20 cellular contexts compared by ENCODE assay signal in the genomic region with DNA sequence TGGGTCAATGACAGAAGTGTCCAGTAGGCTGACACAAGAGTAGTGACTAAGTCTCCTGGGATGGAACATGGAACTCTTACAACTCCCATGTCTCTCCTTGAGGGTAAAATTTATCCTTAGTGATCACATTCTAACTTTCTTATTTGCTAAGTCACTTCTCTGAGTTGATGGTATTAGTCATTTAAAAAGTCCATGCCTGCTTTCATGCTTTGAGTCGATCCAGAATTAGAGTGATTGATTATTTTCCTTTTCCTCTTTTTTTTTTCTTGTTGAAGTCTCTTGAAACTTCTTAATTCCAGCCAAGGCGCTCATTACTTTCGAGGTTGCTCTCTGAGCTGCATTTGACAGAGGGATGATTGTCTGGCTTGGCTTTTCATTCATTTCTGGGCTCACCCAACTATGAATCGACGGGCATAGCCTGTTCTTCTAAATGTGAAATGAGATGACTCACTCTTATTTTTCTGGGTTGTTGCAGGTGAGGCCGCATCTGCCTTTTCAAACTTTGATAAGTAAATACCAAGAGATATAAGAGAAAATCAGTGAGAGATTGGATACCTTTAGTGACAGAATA. TPM values are rescaled to one million over a fixed set of nuclear protein-coding genes. Genes with fewer than 3 reads are reported as not detected.
DNase-seq lines count a peak whose midpoint lies in the region; FAIRE-seq and TF ChIP-seq lines count a peak whose summit lies in the region.
"Had no signal": no experiment of that assay in that cellular context is flagged by ENCODE, and none has a peak within 500 bp of the region (broad histone marks: within the 10 kb centered on the region; RNA-seq: fewer than 3 reads in every experiment).

No MANE protein-coding gene starts in this region.

- no peaks in the 10 kb centered on the region for H3K27me3 ChIP-seq in breast epithelium
- H3K27me3 ChIP-seq in adrenal gland = no peaks in the 10 kb centered on the region
- H3K27me3 ChIP-seq: BE2C had no signal

- no peak overlapping the region for H3K4me3 ChIP-seq in breast epithelium
- H3K4me3 ChIP-seq in adrenal gland = no peak overlapping the region
- H3K4me3 ChIP-seq: PC-9 had no signal

- H3K27ac ChIP-seq in breast epithelium = no peak overlapping the region
- no peak overlapping the region for H3K27ac ChIP-seq in adrenal gland
- H3K27ac ChIP-seq: PC-9 had no signal

- DNase-seq in MCF 10A (ENCODE audit: unreplicated experiment) (no peak), breast epithelium (ENCODE audit: low spot score in 2 of 2) (no peak), endothelial cell (ENCODE audit: low spot score) (no peak), kidney glomerular epithelial cell (lab: John Stamatoyannopoulos, UW) (peak; percentile 30), urothelium cell line (ENCODE audit: low spot score) (peak; percentile 23), adrenal gland (no peak), NCI-H526 treated with DMSO at 0.1 percent for 48 hours (lab: John Stamatoyannopoulos, UW) (no peak)
- no peak for DNase-seq in activated T-helper 2 cell treated with anti-CD3 and anti-CD28 coated beads, Interferon-gamma antibody, Interleukin-2, Interleukin-4, amounts not matched to agents 10 μg/mL and 5 μg/mL and 100 μg/mL, durations not matched to agents 14 hours and 24 hours and 36 hours (ENCODE audit: low spot score)
- DNase-seq: 8988T; BE2C; CD4-positive, alpha-beta T cell; DMS79; KG1; NCI-H1417 treated with DMSO at 0.1 percent for 48 hours; NCI-H2029; NCI-H345; NCI-H524 treated with DMSO at 0.1 percent for 48 hours; PC-9 had no signal

- no peaks in the 10 kb centered on the region for H3K9me3 Mint-ChIP-seq in MCF 10A (ENCODE audit: unreplicated experiment)
- no peaks in the 10 kb centered on the region for H3K9me3 Mint-ChIP-seq in endothelial cell (ENCODE audit: unreplicated experiment)
- H3K9me3 Mint-ChIP-seq in activated T-helper 2 cell treated with anti-CD3 and anti-CD28 coated beads, Interferon-gamma antibody, Interleukin-2, Interleukin-4, amounts not matched to agents 10 μg/mL and 5 μg/mL and 100 μg/mL, durations not matched to agents 14 hours and 24 hours and 36 hours = no peaks in the 10 kb centered on the region
- H3K9me3 Mint-ChIP-seq: CD4-positive, alpha-beta T cell had no signal

- peaks cover 33% of the 10 kb centered on the region for H3K4me1 Mint-ChIP-seq in MCF 10A (ENCODE audit: insufficient read depth, unreplicated experiment)
- no peaks in the 10 kb centered on the region for H3K4me1 Mint-ChIP-seq in endothelial cell (ENCODE audit: unreplicated experiment)
- no peaks in the 10 kb centered on the region for H3K4me1 Mint-ChIP-seq in activated T-helper 2 cell treated with anti-CD3 and anti-CD28 coated beads, Interferon-gamma antibody, Interleukin-2, Interleukin-4, amounts not matched to agents 10 μg/mL and 5 μg/mL and 100 μg/mL, durations not matched to agents 14 hours and 24 hours and 36 hours (ENCODE audit: low read depth)

- H3K9me3 ChIP-seq in breast epithelium = no peaks in the 10 kb centered on the region
- no peaks in the 10 kb centered on the region for H3K9me3 ChIP-seq in adrenal gland (replicated peaks in 1 of 3)
- H3K9me3 ChIP-seq: BE2C had no signal

- no peaks in the 10 kb centered on the region for H3K36me3 ChIP-seq in breast epithelium
- no peaks in the 10 kb centered on the region for H3K36me3 ChIP-seq in adrenal gland (replicated peaks in 1 of 2)
- H3K36me3 ChIP-seq: BE2C had no signal

- no peaks in the 10 kb centered on the region for H3K36me3 Mint-ChIP-seq in MCF 10A (ENCODE audit: insufficient read depth, unreplicated experiment)
- no peaks in the 10 kb centered on the region for H3K36me3 Mint-ChIP-seq in endothelial cell (ENCODE audit: low read depth, unreplicated experiment)
- no peaks in the 10 kb centered on the region for H3K36me3 Mint-ChIP-seq in activated T-helper 2 cell treated with anti-CD3 and anti-CD28 coated beads, Interferon-gamma antibody, Interleukin-2, Interleukin-4, amounts not matched to agents 10 μg/mL and 5 μg/mL and 100 μg/mL, durations not matched to agents 14 hours and 24 hours and 36 hours (ENCODE audit: low read depth)

- FAIRE-seq in urothelium cell line (lab: Jason Lieb, UNC) = no peak
- FAIRE-seq: D721Med had no signal

- intact Hi-C loops in MCF 10A (cut with micrococcal nuclease) (no loop called here), breast epithelium (cut with DNase I; ENCODE audit: low total_unique reads) (no loop called here), adrenal gland (cut with DNase I) (no loop called here)
- intact Hi-C loops in activated T-helper 2 cell treated with anti-CD3 and anti-CD28 coated beads, Interferon-gamma antibody, Interleukin-2, Interleukin-4, amounts not matched to agents 10 μg/mL and 5 μg/mL and 100 μg/mL, durations not matched to agents 14 hours and 24 hours and 36 hours (cut with micrococcal nuclease) = no loop called here

- 69 to 76% (median 70%) methylated on average over 6 of the region's 6 CpGs for WGBS in adrenal gland, 4 donors

- H3K4me3 Mint-ChIP-seq in MCF 10A (ENCODE audit: unreplicated experiment) (peak overlapping the region; percentile 6), endothelial cell (ENCODE audit: unreplicated experiment) (no peak overlapping the region)
- H3K4me3 Mint-ChIP-seq in activated T-helper 2 cell treated with anti-CD3 and anti-CD28 coated beads, Interferon-gamma antibody, Interleukin-2, Interleukin-4, amounts not matched to agents 10 μg/mL and 5 μg/mL and 100 μg/mL, durations not matched to agents 14 hours and 24 hours and 36 hours (ENCODE audit: low read depth) = no peak overlapping the region
- H3K4me3 Mint-ChIP-seq: CD4-positive, alpha-beta T cell had no signal

- no TSS peak for BruUV-seq in MCF 10A (replicated peaks; lab: Mats Ljungman, UMichigan)

- TF ChIP-seq POLR2A in breast epithelium (IDR thresholded peaks at IDR 0.05) = no peak
- TF ChIP-seq POLR2A in adrenal gland (IDR thresholded peaks at IDR 0.05) = no peak

- CTCF ChIA-PET in MCF 10A (lab: Yijun Ruan, JAX) = no interaction called here

- H3K27ac Mint-ChIP-seq in MCF 10A (ENCODE audit: low read depth, unreplicated experiment) (peak overlapping the region; percentile 71), endothelial cell (ENCODE audit: unreplicated experiment) (no peak overlapping the region)
- no peak overlapping the region for H3K27ac Mint-ChIP-seq in activated T-helper 2 cell treated with anti-CD3 and anti-CD28 coated beads, Interferon-gamma antibody, Interleukin-2, Interleukin-4, amounts not matched to agents 10 μg/mL and 5 μg/mL and 100 μg/mL, durations not matched to agents 14 hours and 24 hours and 36 hours
- H3K27ac Mint-ChIP-seq: CD4-positive, alpha-beta T cell had no signal

- no peaks in the 10 kb centered on the region for H3K27me3 Mint-ChIP-seq in MCF 10A (ENCODE audit: insufficient read depth, unreplicated experiment)
- no peaks in the 10 kb centered on the region for H3K27me3 Mint-ChIP-seq in endothelial cell (ENCODE audit: unreplicated experiment)
- H3K27me3 Mint-ChIP-seq in activated T-helper 2 cell treated with anti-CD3 and anti-CD28 coated beads, Interferon-gamma antibody, Interleukin-2, Interleukin-4, amounts not matched to agents 10 μg/mL and 5 μg/mL and 100 μg/mL, durations not matched to agents 14 hours and 24 hours and 36 hours (ENCODE audit: low read depth) = no peaks in the 10 kb centered on the region
- H3K27me3 Mint-ChIP-seq: CD4-positive, alpha-beta T cell had no signal

- H3K4me1 ChIP-seq in breast epithelium = no peaks in the 10 kb centered on the region
- H3K4me1 ChIP-seq in adrenal gland (replicated peaks in 1 of 2) = no peaks in the 10 kb centered on the region
- H3K4me1 ChIP-seq: BE2C had no signal

- no peak for TF ChIP-seq CTCF in MCF 10A (IDR thresholded peaks at IDR 0.05; ENCODE audit: unreplicated experiment)
- no peak for TF ChIP-seq CTCF in breast epithelium (IDR thresholded peaks at IDR 0.05)
- TF ChIP-seq CTCF in endothelial cell (IDR thresholded peaks at IDR 0.05; ENCODE audit: unreplicated experiment) = peak; percentile 20
- no peak for TF ChIP-seq CTCF in adrenal gland (IDR thresholded peaks at IDR 0.05)

- POLR2A ChIA-PET in MCF 10A (lab: Yijun Ruan, JAX) = no interaction called here

RNA-seq across cellular contexts. Expression of a gene that starts 34.9 kb away (rescaled TPM):
- total RNA-seq in MCF 10A (2022) (not detected in 2 replicates), breast epithelium (1 to 10 TPM in 1 of 3 donors, under 1 TPM in 1, not detected in 1; 0.66 to 1.2 TPM), endothelial cell (ENCODE audit: unreplicated experiment) (3.6 TPM), adrenal gland (under 1 TPM in 1 of 8 donors, not detected in 7; 0.13 TPM)
- under 1 TPM in 1 of 3 donors, not detected in 2; 0.07 TPM for polyA plus RNA-seq in adrenal gland
- not detected in 2 replicates for total RNA-seq in activated T-helper 2 cell treated with anti-CD3 and anti-CD28 coated beads, Interferon-gamma antibody, Interleukin-2, Interleukin-4, amounts not matched to agents 10 μg/mL and 5 μg/mL and 100 μg/mL, durations not matched to agents 14 hours and 24 hours and 36 hours
- total RNA-seq: CD4-positive, alpha-beta T cell; H4; PC-9 had no signal

Comparison
In these comparisons a context has a peak if more than half of its experiments do, and no peak if none do; other contexts are left out.
1. DNase-seq: peak in kidney glomerular epithelial cell (single experiment) and urothelium cell line (single experiment); none in MCF 10A (single experiment), breast epithelium (0 of 2), endothelial cell (single experiment), adrenal gland (0 of 7), activated T-helper 2 cell treated with anti-CD3 and anti-CD28 coated beads, Interferon-gamma antibody, Interleukin-2, Interleukin-4, amounts not matched to agents 10 μg/mL and 5 μg/mL and 100 μg/mL, durations not matched to agents 14 hours and 24 hours and 36 hours (single experiment) and NCI-H526 treated with DMSO at 0.1 percent for 48 hours (single experiment).